Comparison of ENCODE assay signal across 20 cellular contexts in genomic region chr1:100657876-100658715, GRCh38.
A peak's percentile ranks its signal among the peaks of the same experiment; 100 is the strongest.
DNase-seq lines count a peak whose midpoint lies in the region; ATAC-seq and TF ChIP-seq lines count a peak whose summit lies in the region.
"Had no signal": no experiment of that assay in that cellular context is flagged by ENCODE, and none has a peak within 500 bp of the region (broad histone marks: within the 10 kb centered on the region; RNA-seq: fewer than 3 reads in every experiment).

No MANE protein-coding gene starts in this region.

- TF ChIP-seq CTCF in cardiac muscle cell (IDR thresholded peaks at IDR 0.05; ENCODE audit: low read depth, low read length) (no peak), left ventricle myocardium inferior (IDR thresholded peaks at IDR 0.05; ENCODE audit: borderline replicate concordance) (no peak), epithelial cell of proximal tubule (conservative IDR thresholded peaks at IDR 0.05; ENCODE audit: low read depth, low read length) (no peak), mesothelial cell of epicardium (IDR thresholded peaks at IDR 0.05; ENCODE audit: unreplicated experiment) (no peak), thoracic aorta (IDR thresholded peaks at IDR 0.05) (no peak), OCI-LY7 (conservative IDR thresholded peaks at IDR 0.05; ENCODE audit: low read length) (no peak), gastrocnemius medialis (IDR thresholded peaks at IDR 0.05 in 4 of 5, conservative IDR thresholded peaks at IDR 0.05 in 1 of 5) (no peak)

- in situ Hi-C loops in gastrocnemius medialis (cut with MboI; ENCODE audit: low sequenced_read_pairs in 4 of 4), result no loop called here

- peak overlapping the region; percentile 14 for H3K27ac Mint-ChIP-seq in mesothelial cell of epicardium
- H3K27ac Mint-ChIP-seq: progenitor cell of endocrine pancreas; stimulated activated memory B cell treated with anti-CD40 and anti-IgM and Interleukin-4, amounts not matched to agents 10 μg/mL and 1 μg/mL and 100 μg/mL, for 72 hours had no signal

- peaks cover 14% of the 10 kb centered on the region for H3K4me1 Mint-ChIP-seq in mesothelial cell of epicardium
- H3K4me1 Mint-ChIP-seq: stimulated activated memory B cell treated with anti-CD40 and anti-IgM and Interleukin-4, amounts not matched to agents 10 μg/mL and 1 μg/mL and 100 μg/mL, for 72 hours had no signal

- intact Hi-C loops in left ventricle myocardium inferior (cut with micrococcal nuclease) (no loop called here), OCI-LY7 (cut with micrococcal nuclease; ENCODE audit: unreplicated experiment) (no loop called here), gastrocnemius medialis (cut with DNase I; ENCODE audit: low total_unique reads) (no loop called here)

- no peaks in the 10 kb centered on the region for H3K9me2 ChIP-seq in OCI-LY7 (ENCODE audit: insufficient read depth, low read length)

- H3K4me3 ChIP-seq in cardiac muscle cell, result no peak overlapping the region
- H3K4me3 ChIP-seq in left ventricle myocardium inferior, result no peak overlapping the region
- H3K4me3 ChIP-seq in epithelial cell of proximal tubule (ENCODE audit: low read depth, low read length), result peak overlapping the region; percentile 39
- no peak overlapping the region for H3K4me3 ChIP-seq in thoracic aorta
- no peak overlapping the region for H3K4me3 ChIP-seq in OCI-LY7 (ENCODE audit: low read depth, low read length, poor library complexity, severe bottlenecking)
- H3K4me3 ChIP-seq in gastrocnemius medialis, result no peak overlapping the region
- H3K4me3 ChIP-seq: HAP-1 had no signal

- ATAC-seq in thoracic aorta (ENCODE audit: insufficient number of reproducible peaks, low FRiP score, low read depth) (peak; percentile 21), GM21737 (IDR thresholded peaks at IDR 0.05; ENCODE audit: unreplicated experiment) (no peak), gastrocnemius medialis (no peak)
- ATAC-seq: Panc1; stimulated activated memory B cell treated with anti-CD40 and anti-IgM and Interleukin-4, amounts not matched to agents 10 μg/mL and 1 μg/mL and 100 μg/mL, for 72 hours had no signal

- no peak for TF ChIP-seq POLR2A in gastrocnemius medialis (IDR thresholded peaks at IDR 0.05)

- no peaks in the 10 kb centered on the region for H3K36me3 Mint-ChIP-seq in mesothelial cell of epicardium
- H3K36me3 Mint-ChIP-seq: brain; stimulated activated memory B cell treated with anti-CD40 and anti-IgM and Interleukin-4, amounts not matched to agents 10 μg/mL and 1 μg/mL and 100 μg/mL, for 72 hours had no signal

- H2AFZ ChIP-seq in OCI-LY7 (ENCODE audit: low read length), result no peak overlapping the region

- POLR2A ChIA-PET in OCI-LY7 (lab: Charles Lee), result interaction anchor here (0.6 kb wide), 1 partner anchor 809 kb away, joined by 3 read pairs; no protein-coding TSS in a partner anchor

- no peaks in the 10 kb centered on the region for H3K27me3 ChIP-seq in cardiac muscle cell
- H3K27me3 ChIP-seq in left ventricle myocardium inferior (ENCODE audit: low read depth), result no peaks in the 10 kb centered on the region
- H3K27me3 ChIP-seq in thoracic aorta (replicated peaks; ENCODE audit: insufficient read depth), result no peaks in the 10 kb centered on the region
- H3K27me3 ChIP-seq in gastrocnemius medialis, result no peaks in the 10 kb centered on the region

- H3K9me3 ChIP-seq in cardiac muscle cell (ENCODE audit: low read depth) (no peaks in the 10 kb centered on the region), left ventricle myocardium inferior (replicated peaks) (peaks cover 10% of the 10 kb centered on the region), thoracic aorta (no peaks in the 10 kb centered on the region), OCI-LY7 (ENCODE audit: low read length) (no peaks in the 10 kb centered on the region), gastrocnemius medialis (no peaks in the 10 kb centered on the region)
- H3K9me3 ChIP-seq: HAP-1 had no signal

- no TSS peak for BruUV-seq in OCI-LY7 (replicated peaks; lab: Mats Ljungman, UMichigan)

- no peaks in the 10 kb centered on the region for H4K20me1 ChIP-seq in OCI-LY7 (ENCODE audit: insufficient read depth, low read length)

- no peaks in the 10 kb centered on the region for H3K9me3 Mint-ChIP-seq in mesothelial cell of epicardium

- H3K4me1 ChIP-seq in cardiac muscle cell (ENCODE audit: low read depth) (peaks cover 13% of the 10 kb centered on the region), left ventricle myocardium inferior (no peaks in the 10 kb centered on the region), thoracic aorta (ENCODE audit: control insufficient read depth in 1 of 2, low read depth in 2 of 2) (no peaks in the 10 kb centered on the region), OCI-LY7 (ENCODE audit: insufficient read depth, low read length, poor library complexity, severe bottlenecking) (no peaks in the 10 kb centered on the region), gastrocnemius medialis (no peaks in the 10 kb centered on the region)
- H3K4me1 ChIP-seq: HAP-1 had no signal

- H3K27ac ChIP-seq in cardiac muscle cell, result peak overlapping the region; percentile 57
- H3K27ac ChIP-seq in left ventricle myocardium inferior (replicated peaks), result no peak overlapping the region
- H3K27ac ChIP-seq in thoracic aorta, result no peak overlapping the region
- no peak overlapping the region for H3K27ac ChIP-seq in OCI-LY7 (ENCODE audit: low read depth, low read length, poor library complexity, severe bottlenecking)
- no peak overlapping the region for H3K27ac ChIP-seq in gastrocnemius medialis
- H3K27ac ChIP-seq: 22Rv1 had no signal

- DNase-seq in cardiac muscle cell (ENCODE audit: low read depth in 1 of 2, low spot score in 1 of 2), result peak; percentile 29 to 50
- no peak for DNase-seq in left ventricle myocardium inferior
- DNase-seq in epithelial cell of proximal tubule (ENCODE audit: low read depth), result peak; percentile 94
- no peak for DNase-seq in mesothelial cell of epicardium (ENCODE audit: low spot score in 2 of 2, unreplicated experiment in 2 of 2)
- DNase-seq in thoracic aorta (ENCODE audit: low spot score), result no peak
- DNase-seq in OCI-LY7 (ENCODE audit: low spot score), result no peak
- DNase-seq in gastrocnemius medialis, result no peak
- DNase-seq: activated naive CD4-positive, alpha-beta T cell treated with Interleukin-2 at 50 U/mL for 16 hours; activated T-cell treated with anti-CD3 and anti-CD28 coated beads for 4 hours; C1 segment of cervical spinal cord; KG1; NCI-H1105 treated with DMSO at 0.1 percent for 48 hours; NCI-H748 treated with DMSO at 0.1 percent for 48 hours had no signal

- no peaks in the 10 kb centered on the region for H3K79me2 ChIP-seq in OCI-LY7 (ENCODE audit: insufficient read depth, low read depth, low read length)

- no peaks in the 10 kb centered on the region for H3K36me3 ChIP-seq in cardiac muscle cell
- no peaks in the 10 kb centered on the region for H3K36me3 ChIP-seq in left ventricle myocardium inferior
- H3K36me3 ChIP-seq in thoracic aorta, result no peaks in the 10 kb centered on the region
- H3K36me3 ChIP-seq in OCI-LY7 (ENCODE audit: insufficient read depth, low read length), result no peaks in the 10 kb centered on the region
- no peaks in the 10 kb centered on the region for H3K36me3 ChIP-seq in gastrocnemius medialis
- H3K36me3 ChIP-seq: HAP-1 had no signal

- CTCF ChIA-PET in OCI-LY7 (lab: Charles Lee; ENCODE audit: unreplicated experiment), result no interaction called here

- no peak overlapping the region for H3K4me3 Mint-ChIP-seq in mesothelial cell of epicardium
- H3K4me3 Mint-ChIP-seq: brain; stimulated activated memory B cell treated with anti-CD40 and anti-IgM and Interleukin-4, amounts not matched to agents 10 μg/mL and 1 μg/mL and 100 μg/mL, for 72 hours had no signal

- H3K27me3 Mint-ChIP-seq in mesothelial cell of epicardium (ENCODE audit: low read depth), result peaks cover 2% of the 10 kb centered on the region
- H3K27me3 Mint-ChIP-seq: brain; stimulated activated memory B cell treated with anti-CD40 and anti-IgM and Interleukin-4, amounts not matched to agents 10 μg/mL and 1 μg/mL and 100 μg/mL, for 72 hours had no signal

- H3K4me2 ChIP-seq in OCI-LY7 (ENCODE audit: low read length), result no peak overlapping the region

Comparison
In these comparisons a context has a peak if more than half of its experiments do, and no peak if none do; other contexts are left out.
1. DNase-seq: peak in cardiac muscle cell (2 of 2) and epithelial cell of proximal tubule (single experiment); none in left ventricle myocardium inferior (single experiment), mesothelial cell of epicardium (0 of 2), thoracic aorta (single experiment), OCI-LY7 (single experiment) and gastrocnemius medialis (0 of 2).